In genomic region chr3:31925271-31925630, GRCh38 we compare ENCODE assay signal across 16 cellular contexts. TPM values are rescaled to one million over a fixed set of nuclear protein-coding genes. Genes with fewer than 3 reads are reported as not detected.
DNase-seq lines count a peak whose midpoint lies in the region; ATAC-seq and TF ChIP-seq lines count a peak whose summit lies in the region.
"Had no signal": no experiment of that assay in that cellular context is flagged by ENCODE, and none has a peak within 500 bp of the region (broad histone marks: within the 10 kb centered on the region; RNA-seq: fewer than 3 reads in every experiment).

No MANE protein-coding gene starts in this region.

- BruUV-seq in Panc1 (replicated peaks; lab: Mats Ljungman, UMichigan): no TSS peak

- peaks cover under 1% of the 10 kb centered on the region for H3K36me3 Mint-ChIP-seq in type B pancreatic cell

- H3K27ac ChIP-seq in Panc1 (ENCODE audit: low read length) (0 out of 2 replicates have a peak overlapping the region, but pooled peaks have one; percentile 39), prostate gland (no peak overlapping the region)
- H3K27ac ChIP-seq: adrenal gland, SJCRH30 had no signal

- no peak overlapping the region for H3K4me3 ChIP-seq in Panc1 (ENCODE audit: low read depth in 2 of 2, low read length in 2 of 2)
- H3K4me3 ChIP-seq in prostate gland: no peak overlapping the region
- H3K4me3 ChIP-seq: adrenal gland, SJCRH30 had no signal

- H3K36me3 ChIP-seq in Panc1 (ENCODE audit: control insufficient read depth, insufficient read depth, low read length) (no peaks in the 10 kb centered on the region), prostate gland (no peaks in the 10 kb centered on the region)
- H3K36me3 ChIP-seq: adrenal gland, SJCRH30 had no signal

- no peak for TF ChIP-seq CTCF in Panc1 (IDR thresholded peaks at IDR 0.05)
- TF ChIP-seq CTCF in type B pancreatic cell (conservative IDR thresholded peaks at IDR 0.05): no peak
- no peak for TF ChIP-seq CTCF in prostate gland (IDR thresholded peaks at IDR 0.05)

- peaks cover under 1% of the 10 kb centered on the region for H3K9me3 Mint-ChIP-seq in type B pancreatic cell

- CTCF ChIA-PET in Panc1 (lab: Charles Lee): no interaction called here

- intact Hi-C loops in Panc1 (cut with micrococcal nuclease; ENCODE audit: unreplicated experiment): no loop called here
- intact Hi-C loops in prostate gland (cut with DNase I): no loop called here

- in situ Hi-C loops in Panc1 (cut with HindIII; ENCODE audit: low pct_unique_long_range_greater_than_20kb, low sequenced_read_pairs): no loop called here

- 93% methylated on average over 5 of the region's 5 CpGs for WGBS in prostate gland

- no peak for TF ChIP-seq POLR2A in prostate gland (IDR thresholded peaks at IDR 0.05)

- peak overlapping the region; percentile 1 for H3K27ac Mint-ChIP-seq in type B pancreatic cell

- peaks cover 26% of the 10 kb centered on the region for H3K4me1 ChIP-seq in Panc1 (ENCODE audit: control insufficient read depth, insufficient read depth, low read length)
- no peaks in the 10 kb centered on the region for H3K4me1 ChIP-seq in prostate gland (replicated peaks)
- H3K4me1 ChIP-seq: SJCRH30 had no signal

- DNase-seq in stimulated activated CD4-positive, alpha-beta T cell treated with anti-CD3 and anti-CD28 coated beads, Interleukin-1b, Interleukin-23, amount 100 ng/mL, for 48 hours: peak; percentile 27
- no peak for DNase-seq in stimulated activated CD4-positive, alpha-beta T cell treated with anti-CD3 and anti-CD28 coated beads, Interleukin-2, amount 100 ng/mL, for 24 hours
- DNase-seq in Panc1 (ENCODE audit: low read depth, low spot score) (no peak), type B pancreatic cell (ENCODE audit: extremely low spot score, unreplicated experiment) (no peak), kidney tubule cell (ENCODE audit: low spot score) (no peak), 8988T (no peak), prostate gland (ENCODE audit: low spot score) (no peak)
- DNase-seq: adrenal gland; central memory CD4-positive, alpha-beta T cell; COR-L47; effector CD4-positive, alpha-beta T cell; NCI-H1694; NCI-H226; SJCRH30 had no signal

- no peaks in the 10 kb centered on the region for H3K27me3 Mint-ChIP-seq in type B pancreatic cell

- H3K9me3 ChIP-seq in Panc1 (ENCODE audit: control insufficient read depth, insufficient read depth, low read depth, low read length) (no peaks in the 10 kb centered on the region), prostate gland (no peaks in the 10 kb centered on the region)
- H3K9me3 ChIP-seq: adrenal gland, SJCRH30 had no signal

- peaks cover 10% of the 10 kb centered on the region for H3K4me1 Mint-ChIP-seq in type B pancreatic cell (ENCODE audit: unreplicated experiment)

- ATAC-seq in HG02852 (IDR thresholded peaks at IDR 0.05; ENCODE audit: unreplicated experiment) (peak; percentile 58), Panc1 (0 out of 2 replicates have a peak, but pooled peaks have one; percentile 17)

- POLR2A ChIA-PET in Panc1 (lab: Charles Lee): no interaction called here

- H3K27me3 ChIP-seq in Panc1 (ENCODE audit: control insufficient read depth, insufficient read depth, low read length) (no peaks in the 10 kb centered on the region), prostate gland (replicated peaks; ENCODE audit: insufficient read depth) (no peaks in the 10 kb centered on the region)
- H3K27me3 ChIP-seq: adrenal gland, SJCRH30 had no signal

- no peak overlapping the region for H3K4me3 Mint-ChIP-seq in type B pancreatic cell
- H3K4me3 Mint-ChIP-seq: neural crest cell had no signal

RNA-seq across cellular contexts. Expression of gene OSBPL10, which starts 55.8 kb away (rescaled TPM):
- total RNA-seq in Panc1 (2021; ENCODE audit: unreplicated experiment) (88.1 TPM), type B pancreatic cell (ENCODE audit: low replicate concordance) (24.4 and 43.6 TPM in 2 replicates), prostate gland (100 to 1,000 TPM in 1 of 2 donors, 10 to 100 TPM in 1; 82.8 to 127 TPM)
- polyA plus RNA-seq in Panc1 (2012; ENCODE audit: insufficient read length): 65.0 TPM

RNA-seq across cellular contexts. Expression of gene ZNF860, which starts 56.3 kb away (rescaled TPM):
- total RNA-seq in Panc1 (2021; ENCODE audit: unreplicated experiment) (8.9 TPM), type B pancreatic cell (ENCODE audit: low replicate concordance) (2.8 and 7.1 TPM in 2 replicates), prostate gland (1 to 10 TPM; 3.7 to 4.4 TPM)
- polyA plus RNA-seq in Panc1 (2012; ENCODE audit: insufficient read length): 7.2 TPM
